In genomic region chr3:48151807-48152427, GRCh38 we compare ENCODE assay signal across 1 cellular context.
TF ChIP-seq lines count a peak whose summit lies in the region.

No MANE protein-coding gene starts in this region.

TF ChIP-seq in K562, 482 proteins besides CTCF, POLR2A, EP300 and RAD21:
- TF ChIP-seq MAX (CRISPR knock-in tag; IDR thresholded peaks at IDR 0.05): 0 out of 2 replicates have a peak, but pooled peaks have one; percentile 5
- TF ChIP-seq, protein P1, sequence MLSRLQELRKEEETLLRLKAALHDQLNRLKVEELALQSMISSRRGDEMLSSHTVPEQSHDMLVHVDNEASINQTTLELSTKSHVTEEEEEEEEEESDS (CRISPR knock-in tag; IDR thresholded peaks at IDR 0.05): no peak
- 0 out of 2 replicates have a peak, but pooled peaks have one; percentile 7 for TF ChIP-seq SP1 (CRISPR knock-in tag; IDR thresholded peaks at IDR 0.05)
- TF ChIP-seq, protein P2, sequence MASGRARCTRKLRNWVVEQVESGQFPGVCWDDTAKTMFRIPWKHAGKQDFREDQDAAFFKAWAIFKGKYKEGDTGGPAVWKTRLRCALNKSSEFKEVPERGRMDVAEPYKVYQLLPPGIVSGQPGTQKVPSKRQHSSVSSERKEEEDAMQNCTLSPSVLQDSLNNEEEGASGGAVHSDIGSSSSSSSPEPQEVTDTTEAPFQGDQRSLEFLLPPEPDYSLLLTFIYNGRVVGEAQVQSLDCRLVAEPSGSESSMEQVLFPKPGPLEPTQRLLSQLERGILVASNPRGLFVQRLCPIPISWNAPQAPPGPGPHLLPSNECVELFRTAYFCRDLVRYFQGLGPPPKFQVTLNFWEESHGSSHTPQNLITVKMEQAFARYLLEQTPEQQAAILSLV (tag; IDR thresholded peaks at IDR 0.05): no peak
- TF ChIP-seq FOSL1 (tag; conservative IDR thresholded peaks at IDR 0.05): no peak
